In genomic region chr18:74171910-74172606, GRCh38 we compare ENCODE assay signal across 9 cellular contexts. TPM values are rescaled to one million over a fixed set of nuclear protein-coding genes. Genes with fewer than 3 reads are reported as not detected.
A peak's percentile ranks its signal among the peaks of the same experiment; 100 is the strongest.
DNase-seq lines count a peak whose midpoint lies in the region; ATAC-seq, FAIRE-seq and TF ChIP-seq lines count a peak whose summit lies in the region.
"Had no signal": no experiment of that assay in that cellular context is flagged by ENCODE, and none has a peak within 500 bp of the region (broad histone marks: within the 10 kb centered on the region; RNA-seq: fewer than 3 reads in every experiment).

No MANE protein-coding gene starts in this region.

- in situ Hi-C loops in HepG2 (cut with HindIII; ENCODE audit: extremely low pct_ligation_motif_present, low pct_unique_long_range_greater_than_20kb), result no loop called here

- H3K9ac ChIP-seq in MM.1S (ENCODE audit: low read length) (peak overlapping the region; percentile 24; the same call in 1 of the 2 replicates), HepG2 (ENCODE audit: insufficient read depth, low read depth, low read length) (no peak overlapping the region)

- H3K4me2 ChIP-seq in MM.1S (ENCODE audit: low read depth, low read length) (peak overlapping the region; percentile 49), HepG2 (ENCODE audit: low read depth, low read length) (peak overlapping the region; percentile 72)

- intact Hi-C loops in HepG2 (cut with micrococcal nuclease; ENCODE audit: unreplicated experiment), result no loop called here

- CTCF ChIA-PET in HepG2 (lab: Yijun Ruan, JAX; ENCODE audit: low intra/inter-chr PET ratio, low total read pairs), result no interaction called here

- peaks cover 3% of the 10 kb centered on the region; the same call in 1 of the 2 replicates for H3K4me1 ChIP-seq in MM.1S (ENCODE audit: low read length)
- peaks cover 25% of the 10 kb centered on the region for H3K4me1 ChIP-seq in HepG2 (ENCODE audit: insufficient read depth, low read length)

- TF ChIP-seq CTCF in HFFc6 (IDR thresholded peaks at IDR 0.05) (no peak), MM.1S (IDR thresholded peaks at IDR 0.05; ENCODE audit: low read length) (no peak), HepG2 (CRISPR knock-in tag; IDR thresholded peaks at IDR 0.05) (no peak)

- H3K4me1 Mint-ChIP-seq in HFFc6 (ENCODE audit: low read depth), result peaks cover 10% of the 10 kb centered on the region

- no peaks in the 10 kb centered on the region for H3K79me2 ChIP-seq in MM.1S (ENCODE audit: low read length)
- H3K79me2 ChIP-seq in HepG2 (ENCODE audit: insufficient read depth, low read length), result no peaks in the 10 kb centered on the region

- H3K27me3 ChIP-seq in MM.1S (replicated peaks; ENCODE audit: insufficient read depth, low read length), result no peaks in the 10 kb centered on the region
- H3K27me3 ChIP-seq in HepG2 (ENCODE audit: control insufficient read depth in 1 of 2, insufficient read depth in 2 of 2, low read length in 2 of 2), result peaks cover 6 to 59% of the 10 kb centered on the region in 2 experiments; a peak in 4 of 5 replicates

- peaks cover 38% of the 10 kb centered on the region for H3K27me3 Mint-ChIP-seq in HFFc6 (ENCODE audit: insufficient read depth)

- 0 out of 2 replicates have a peak, but pooled peaks cover 3% of the 10 kb centered on the region for H3F3A ChIP-seq in MM.1S (ENCODE audit: insufficient read depth, low read length)

- no peaks in the 10 kb centered on the region for H3K9me3 Mint-ChIP-seq in HFFc6

- no peak for DNase-seq in HFFc6
- DNase-seq in MM.1S, result peak; percentile 80
- no peak for DNase-seq in HepG2 (ENCODE audit: low spot score)
- DNase-seq in NCI-H446 (lab: John Stamatoyannopoulos, UW), result no peak
- no peak for DNase-seq in NCI-H2171 treated with DMSO at 0.1 percent for 48 hours (lab: John Stamatoyannopoulos, UW)
- no peak for DNase-seq in inferior parietal cortex (ENCODE audit: extremely low spot score)
- no peak for DNase-seq in ureter (ENCODE audit: low spot score)

- BruUV-seq in HepG2 (replicated peaks; lab: Mats Ljungman, UMichigan), result no TSS peak

- H3K4me3 ChIP-seq in MM.1S (ENCODE audit: low read length) (peak overlapping the region; percentile 54), HepG2 (replicated peaks in 1 of 3; ENCODE audit: insufficient read depth in 1 of 3, low read depth in 2 of 3, low read length in 3 of 3) (peak overlapping the region; percentile 20 to 37 (median 22); a peak in 5 of 6 replicates)
- H3K4me3 ChIP-seq: thoracic aorta had no signal

- no peaks in the 10 kb centered on the region for H3K36me3 Mint-ChIP-seq in HFFc6 (ENCODE audit: low read depth)

- ATAC-seq in GM18511 (IDR thresholded peaks at IDR 0.05; ENCODE audit: unreplicated experiment), result peak; percentile 100
- ATAC-seq in HepG2, result peak; percentile 84

- TF ChIP-seq EP300 in HepG2 (IDR thresholded peaks at IDR 0.05; ENCODE audit: low read depth in 2 of 2, low read length in 2 of 2), result no peak
- no peak for TF ChIP-seq EP300 in HepG2 (CRISPR knock-in tag; IDR thresholded peaks at IDR 0.05; ENCODE audit: borderline replicate concordance)

- H3K27ac ChIP-seq in MM.1S (ENCODE audit: low read length) (peak overlapping the region; percentile 44; the same call in 1 of the 2 replicates), HepG2 (ENCODE audit: extremely low read length, insufficient read depth, low read length) (no peak overlapping the region)
- H3K27ac ChIP-seq: thoracic aorta had no signal

- H2AFZ ChIP-seq in MM.1S (ENCODE audit: low read length) (peak overlapping the region; percentile 71), HepG2 (ENCODE audit: low read length) (peak overlapping the region; percentile 61)

- no peaks in the 10 kb centered on the region for H3K9me2 ChIP-seq in MM.1S (replicated peaks; ENCODE audit: insufficient read depth, low read length)

- no peak for TF ChIP-seq RAD21 in HepG2 (CRISPR knock-in tag; IDR thresholded peaks at IDR 0.05)

- TF ChIP-seq POLR2A in HepG2 (IDR thresholded peaks at IDR 0.05; ENCODE audit: insufficient read depth in 1 of 2, low read depth in 2 of 2, low read length in 2 of 2), result no peak

- H3K36me3 ChIP-seq in MM.1S (replicated peaks; ENCODE audit: insufficient read depth, low read length) (no peaks in the 10 kb centered on the region), HepG2 (replicated peaks in 1 of 2; ENCODE audit: control insufficient read depth in 1 of 2, insufficient read depth in 2 of 2, low read length in 2 of 2) (no peaks in the 10 kb centered on the region)
- H3K36me3 ChIP-seq: thoracic aorta had no signal

- H3K9me3 ChIP-seq in MM.1S (replicated peaks; ENCODE audit: insufficient read depth, low read length) (no peaks in the 10 kb centered on the region), HepG2 (ENCODE audit: low read length) (no peaks in the 10 kb centered on the region)
- H3K9me3 ChIP-seq: thoracic aorta had no signal

- peak overlapping the region; percentile 77 for H3K4me3 Mint-ChIP-seq in HFFc6

- WGBS in HepG2 (ENCODE audit: low lambda C conversion rate), result 5% methylated on average over 12 of the region's 12 CpGs

- POLR2A ChIA-PET in HepG2 (lab: Yijun Ruan, JAX), result interaction anchor here (1.1 kb wide), 1 partner anchor 23 kb away, joined by 3 read pairs; no protein-coding TSS in a partner anchor

- H4K20me1 ChIP-seq in MM.1S (ENCODE audit: insufficient read depth, low read length) (no peaks in the 10 kb centered on the region), HepG2 (ENCODE audit: insufficient read depth, low read length) (no peaks in the 10 kb centered on the region)

- no peak for FAIRE-seq in HepG2 (lab: Jason Lieb, UNC)

- no peak overlapping the region for H3K27ac Mint-ChIP-seq in HFFc6

TF ChIP-seq in HepG2, 621 proteins besides CTCF, POLR2A, EP300 and RAD21:
- TF ChIP-seq CEBPB (IDR thresholded peaks at IDR 0.05; ENCODE audit: borderline replicate concordance, low read depth, low read length) (peak; percentile 61; the same call in 1 of the 2 replicates), ZNF33A (CRISPR knock-in tag; IDR thresholded peaks at IDR 0.05; ENCODE audit: borderline replicate concordance) (no peak), ZNF605 (CRISPR knock-in tag; IDR thresholded peaks at IDR 0.05) (no peak), ZNF878 (CRISPR knock-in tag; IDR thresholded peaks at IDR 0.05) (no peak)
TF ChIP-seq in HepG2: peak in this region for 1.

RNA-seq across cellular contexts. Expression of gene TIMM21, which starts 23.7 kb away (rescaled TPM):
- 10 to 100 TPM; 34.1 to 42.4 (median 40.6) TPM for total RNA-seq in HFFc6 (2021; fragmentation: NEBNext Ultra II Directional; extraction: Animal tissue kit (Norgen Biotek cat#: 25700))
- total RNA-seq in HepG2 (2016; rRNA removed; fragmentation: Illumina TruSeq; extraction: Trizol) (55.6 and 62.3 TPM in 2 replicates), ureter (36.0 TPM)
- total RNA-seq in HepG2 (2016; cell fraction: cytosol; rRNA removed; fragmentation: Illumina TruSeq; extraction: Trizol; ENCODE audit: low read depth), result 35.3 and 46.1 TPM in 2 replicates
- total RNA-seq in HepG2 (2016; cell fraction: insoluble cytoplasmic fraction; rRNA removed; fragmentation: Illumina TruSeq; extraction: Trizol), result 61.9 and 63.6 TPM in 2 replicates
- total RNA-seq in HepG2 (2016; cell fraction: membrane; rRNA removed; fragmentation: Illumina TruSeq; extraction: Trizol), result 71.2 and 72.9 TPM in 2 replicates
- total RNA-seq in HepG2 (2016; cell fraction: nucleus; rRNA removed; fragmentation: Illumina TruSeq; extraction: Trizol), result 50.3 and 53.1 TPM in 2 replicates
- polyA plus RNA-seq in HepG2 (2011; rRNA removed), result 21.5 and 29.6 TPM in 2 replicates
- polyA plus RNA-seq in HepG2 (2011; cell fraction: cytosol; rRNA removed), result 20.1 and 24.5 TPM in 2 replicates
- polyA plus RNA-seq in HepG2 (2011; cell fraction: nucleus; rRNA removed), result 28.1 and 29.2 TPM in 2 replicates
- 18.6 and 31.7 TPM in 2 replicates for polyA plus RNA-seq in HepG2 (2012)
- 62.2 and 78.6 TPM in 2 replicates for polyA plus RNA-seq in HepG2 (2016; cell fraction: cytosol; fragmentation: Illumina TruSeq; extraction: Trizol; ENCODE audit: low read depth)
- polyA plus RNA-seq in HepG2 (2016; cell fraction: insoluble cytoplasmic fraction; fragmentation: Illumina TruSeq; extraction: Trizol; ENCODE audit: low read depth), result 76.6 and 85.1 TPM in 2 replicates
- polyA plus RNA-seq in HepG2 (2016; cell fraction: membrane; fragmentation: Illumina TruSeq; extraction: Trizol; ENCODE audit: low read depth), result 76.0 and 95.4 TPM in 2 replicates
- 116 and 118 TPM in 2 replicates for polyA plus RNA-seq in HepG2 (2016; cell fraction: nucleus; fragmentation: Illumina TruSeq; extraction: Trizol; ENCODE audit: insufficient read depth, low read depth)
- polyA minus RNA-seq in HepG2 (2011; rRNA and poly(A)+ RNA removed; ENCODE audit: low replicate concordance), result 14.0 and 39.3 TPM in 2 replicates
- 9.4 and 19.0 TPM in 2 replicates for polyA minus RNA-seq in HepG2 (2011; cell fraction: cytosol; rRNA and poly(A)+ RNA removed)
- 27.0 and 31.7 TPM in 2 replicates for polyA minus RNA-seq in HepG2 (2011; cell fraction: nucleus; rRNA and poly(A)+ RNA removed)

RNA-seq across cellular contexts. Expression of gene FBXO15, which starts 24.4 kb away (rescaled TPM):
- total RNA-seq in HFFc6 (2021; fragmentation: NEBNext Ultra II Directional; extraction: Animal tissue kit (Norgen Biotek cat#: 25700)), result 1 to 10 TPM in 3 of 6 experiments, under 1 TPM in 3; 0.71 to 2.2 (median 1.1) TPM
- 0.09 TPM in 1 of 2 replicates, not detected in the other for total RNA-seq in HepG2 (2016; rRNA removed; fragmentation: Illumina TruSeq; extraction: Trizol)
- not detected in 2 replicates for total RNA-seq in HepG2 (2016; cell fraction: cytosol; rRNA removed; fragmentation: Illumina TruSeq; extraction: Trizol; ENCODE audit: low read depth)
- total RNA-seq in HepG2 (2016; cell fraction: insoluble cytoplasmic fraction; rRNA removed; fragmentation: Illumina TruSeq; extraction: Trizol), result not detected in 2 replicates
- not detected in 2 replicates for total RNA-seq in HepG2 (2016; cell fraction: membrane; rRNA removed; fragmentation: Illumina TruSeq; extraction: Trizol)
- not detected in 2 replicates for total RNA-seq in HepG2 (2016; cell fraction: nucleus; rRNA removed; fragmentation: Illumina TruSeq; extraction: Trizol)
- polyA plus RNA-seq in HepG2 (2011; rRNA removed), result 0.12 and 0.46 TPM in 2 replicates
- polyA plus RNA-seq in HepG2 (2011; cell fraction: cytosol; rRNA removed), result 0.09 and 0.11 TPM in 2 replicates
- polyA plus RNA-seq in HepG2 (2011; cell fraction: nucleus; rRNA removed), result 0.23 and 0.43 TPM in 2 replicates
- 0.16 TPM in 1 of 2 replicates, not detected in the other for polyA plus RNA-seq in HepG2 (2012)
- polyA plus RNA-seq in HepG2 (2016; cell fraction: cytosol; fragmentation: Illumina TruSeq; extraction: Trizol; ENCODE audit: low read depth), result not detected in 2 replicates
- 0.40 TPM in 1 of 2 replicates, not detected in the other for polyA plus RNA-seq in HepG2 (2016; cell fraction: insoluble cytoplasmic fraction; fragmentation: Illumina TruSeq; extraction: Trizol; ENCODE audit: low read depth)
- polyA plus RNA-seq in HepG2 (2016; cell fraction: membrane; fragmentation: Illumina TruSeq; extraction: Trizol; ENCODE audit: low read depth), result not detected in 2 replicates
- polyA plus RNA-seq in HepG2 (2016; cell fraction: nucleus; fragmentation: Illumina TruSeq; extraction: Trizol; ENCODE audit: insufficient read depth, low read depth), result not detected in 2 replicates
- polyA minus RNA-seq in HepG2 (2011; rRNA and poly(A)+ RNA removed; ENCODE audit: low replicate concordance), result 0.40 TPM in 1 of 2 replicates, not detected in the other
- polyA minus RNA-seq in HepG2 (2011; cell fraction: cytosol; rRNA and poly(A)+ RNA removed), result not detected in 2 replicates
- 0.37 and 0.39 TPM in 2 replicates for polyA minus RNA-seq in HepG2 (2011; cell fraction: nucleus; rRNA and poly(A)+ RNA removed)
- total RNA-seq in ureter, result 2.2 TPM
